In the genomic region with DNA sequence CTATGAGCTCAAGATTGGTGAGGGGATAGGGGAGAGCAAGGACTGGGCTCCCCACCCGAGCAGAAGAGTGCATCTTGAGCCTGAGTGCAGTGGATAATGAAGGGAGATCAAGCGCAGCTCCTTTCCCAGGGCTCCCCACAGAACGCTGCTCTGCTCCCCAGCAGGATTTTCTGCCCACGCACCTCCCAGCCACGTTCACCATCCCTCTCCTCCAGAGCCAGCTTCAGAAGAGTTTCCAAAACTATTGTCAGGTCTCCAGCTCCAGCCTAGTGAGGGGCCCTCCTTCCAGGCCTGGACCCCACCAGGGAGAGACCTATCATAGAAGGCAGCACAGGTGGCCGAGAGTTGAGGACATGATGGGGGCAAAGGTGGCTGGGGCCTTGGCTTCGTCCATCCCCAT, we compare ENCODE assay signal across 16 cellular contexts. TPM values are rescaled to one million over a fixed set of nuclear protein-coding genes. Genes with fewer than 3 reads are reported as not detected.
DNase-seq lines count a peak whose midpoint lies in the region; ATAC-seq, FAIRE-seq and TF ChIP-seq lines count a peak whose summit lies in the region.
"Had no signal": no experiment of that assay in that cellular context is flagged by ENCODE, and none has a peak within 500 bp of the region (broad histone marks: within the 10 kb centered on the region; RNA-seq: fewer than 3 reads in every experiment).

No MANE protein-coding gene starts in this region.

- peak overlapping the region; percentile 27 for H3K27ac Mint-ChIP-seq in astrocyte (ENCODE audit: unreplicated experiment)
- peak overlapping the region; percentile 77 for H3K27ac Mint-ChIP-seq in neural progenitor cell
- no peak overlapping the region for H3K27ac Mint-ChIP-seq in activated T-cell treated with anti-CD3 and anti-CD28 coated beads, Interleukin-2, amount 50 U/mL, for 24 hours
- H3K27ac Mint-ChIP-seq: CD4-positive, CD25-positive, alpha-beta regulatory T cell had no signal

- DNase-seq in A549 (ENCODE audit: low read depth in 1 of 2, low spot score in 1 of 2) (no peak), astrocyte (ENCODE audit: low read depth) (no peak), neural progenitor cell (ENCODE audit: low spot score) (no peak), NCI-H1417 treated with DMSO at 0.1 percent for 48 hours (lab: John Stamatoyannopoulos, UW) (no peak), COR-L47 (lab: John Stamatoyannopoulos, UW) (no peak), inferior parietal cortex (ENCODE audit: extremely low spot score) (no peak)
- DNase-seq in activated T-cell treated with anti-CD3 and anti-CD28 coated beads, Interleukin-2, amount 50 U/mL, for 24 hours, result no peak
- DNase-seq: CD4-positive, CD25-positive, alpha-beta regulatory T cell; NCI-H1092 treated with DMSO at 0.1 percent for 48 hours; NCI-H1694 treated with DMSO at 0.1 percent for 48 hours had no signal

- peaks cover 32% of the 10 kb centered on the region for H3F3A ChIP-seq in neural progenitor cell (ENCODE audit: low read depth)

- no peak for TF ChIP-seq POLR2A in A549 (IDR thresholded peaks at IDR 0.05; ENCODE audit: low read length)

- H3K4me3 ChIP-seq in A549, result no peak overlapping the region
- no peak overlapping the region for H3K4me3 ChIP-seq in HEK293 (ENCODE audit: low read depth, low read length)
- no peak overlapping the region for H3K4me3 ChIP-seq in astrocyte (ENCODE audit: insufficient read depth, low read depth, low read length)
- no peak overlapping the region for H3K4me3 ChIP-seq in neural progenitor cell
- H3K4me3 ChIP-seq: GM23248, MG63 had no signal

- H3K4me1 Mint-ChIP-seq in astrocyte (ENCODE audit: low read depth, unreplicated experiment), result peaks cover 71% of the 10 kb centered on the region
- H3K4me1 Mint-ChIP-seq in neural progenitor cell, result peaks cover 89% of the 10 kb centered on the region
- no peaks in the 10 kb centered on the region for H3K4me1 Mint-ChIP-seq in activated T-cell treated with anti-CD3 and anti-CD28 coated beads, Interleukin-2, amount 50 U/mL, for 24 hours (ENCODE audit: low read depth)

- no peak for TF ChIP-seq RAD21 in A549 (conservative IDR thresholded peaks at IDR 0.05 in 1 of 2, IDR thresholded peaks at IDR 0.05 in 1 of 2)

- CTCF ChIA-PET in A549 (lab: Yijun Ruan, JAX) (interaction anchor here (1.0 to 2.8 kb wide), 5 partner anchors 10 to 213 kb away, joined by 3 to 10 read pairs (median 9); no protein-coding TSS in a partner anchor), HEK293 (lab: Yijun Ruan, JAX) (interaction anchor here (0.8 to 7.5 kb wide), 8 partner anchors 11 to 213 kb away, joined by 3 to 40 read pairs (median 4); no protein-coding TSS in a partner anchor)

- H3K9ac ChIP-seq in astrocyte (ENCODE audit: low read length) (no peak overlapping the region), neural progenitor cell (no peak overlapping the region)
- H3K9ac ChIP-seq: KMS-11 had no signal

- no peaks in the 10 kb centered on the region for H3K27me3 Mint-ChIP-seq in astrocyte (ENCODE audit: low read depth, unreplicated experiment)
- H3K27me3 Mint-ChIP-seq in neural progenitor cell (ENCODE audit: insufficient read depth, low read depth), result peaks cover 4% of the 10 kb centered on the region
- no peaks in the 10 kb centered on the region for H3K27me3 Mint-ChIP-seq in activated T-cell treated with anti-CD3 and anti-CD28 coated beads, Interleukin-2, amount 50 U/mL, for 24 hours
- H3K27me3 Mint-ChIP-seq: CD4-positive, CD25-positive, alpha-beta regulatory T cell had no signal

- POLR2A ChIA-PET in A549 (lab: Yijun Ruan, JAX) (no interaction called here), HEK293 (lab: Yijun Ruan, JAX) (interaction anchor here (0.7 kb wide), 1 partner anchor 204 kb away, joined by 3 read pairs; no protein-coding TSS in a partner anchor)

- FAIRE-seq in A549 (lab: Jason Lieb, UNC) (no peak), astrocyte (lab: Jason Lieb, UNC) (no peak)
- FAIRE-seq: G401.6, GM12891 had no signal

- H3K4me1 ChIP-seq in A549 (peaks cover 92% of the 10 kb centered on the region), HEK293 (ENCODE audit: control insufficient read depth, insufficient read depth, low read length) (peaks cover 18% of the 10 kb centered on the region), astrocyte (ENCODE audit: insufficient read depth, low read length) (peaks cover 37% of the 10 kb centered on the region), neural progenitor cell (peaks cover 62% of the 10 kb centered on the region)

- peaks cover 4 to 48% of the 10 kb centered on the region in 2 experiments; a peak in 2 of 3 replicates for H3K36me3 ChIP-seq in HEK293 (ENCODE audit: control insufficient read depth in 2 of 2, insufficient read depth in 1 of 2, low read length in 2 of 2)
- no peaks in the 10 kb centered on the region for H3K36me3 ChIP-seq in astrocyte (ENCODE audit: insufficient read depth, low read length)
- H3K36me3 ChIP-seq in neural progenitor cell, result no peaks in the 10 kb centered on the region
- H3K36me3 ChIP-seq: MG63 had no signal

- peaks cover 7% of the 10 kb centered on the region for H4K20me1 ChIP-seq in astrocyte (ENCODE audit: insufficient read depth, low read length)
- H4K20me1 ChIP-seq in neural progenitor cell (ENCODE audit: low read depth), result peaks cover 21% of the 10 kb centered on the region

- peak overlapping the region; percentile 6 for H3K4me3 Mint-ChIP-seq in astrocyte (ENCODE audit: unreplicated experiment)
- no peak overlapping the region for H3K4me3 Mint-ChIP-seq in neural progenitor cell
- no peak overlapping the region for H3K4me3 Mint-ChIP-seq in activated T-cell treated with anti-CD3 and anti-CD28 coated beads, Interleukin-2, amount 50 U/mL, for 24 hours
- H3K4me3 Mint-ChIP-seq: CD4-positive, CD25-positive, alpha-beta regulatory T cell had no signal

- no peak for ATAC-seq in A549

- peaks cover 3% of the 10 kb centered on the region for H3K36me3 Mint-ChIP-seq in astrocyte (ENCODE audit: low read depth, unreplicated experiment)
- peaks cover 34% of the 10 kb centered on the region for H3K36me3 Mint-ChIP-seq in neural progenitor cell
- peaks cover 26% of the 10 kb centered on the region for H3K36me3 Mint-ChIP-seq in activated T-cell treated with anti-CD3 and anti-CD28 coated beads, Interleukin-2, amount 50 U/mL, for 24 hours (ENCODE audit: low read depth)

- H2AFZ ChIP-seq in astrocyte (ENCODE audit: low read depth, low read length) (no peak overlapping the region), neural progenitor cell (replicated peaks) (no peak overlapping the region)
- H2AFZ ChIP-seq: GM23248 had no signal

- H3K79me2 ChIP-seq in astrocyte (ENCODE audit: insufficient read depth, low read length) (no peaks in the 10 kb centered on the region), neural progenitor cell (ENCODE audit: low read depth) (peaks cover 20% of the 10 kb centered on the region)

- no peak for TF ChIP-seq CTCF in A549 (IDR thresholded peaks at IDR 0.05)
- no peak for TF ChIP-seq CTCF in HEK293 (tag by site-specific recombination; IDR thresholded peaks at IDR 0.05)
- no peak for TF ChIP-seq CTCF in astrocyte (IDR thresholded peaks at IDR 0.05; ENCODE audit: insufficient read depth, low read depth, low read length)
- no peak for TF ChIP-seq CTCF in neural progenitor cell (IDR thresholded peaks at IDR 0.05)

- H3K27me3 ChIP-seq in astrocyte (ENCODE audit: insufficient read depth, low read length) (no peaks in the 10 kb centered on the region), neural progenitor cell (no peaks in the 10 kb centered on the region)
- H3K27me3 ChIP-seq: MG63 had no signal

- H3K27ac ChIP-seq in A549 (peak overlapping the region; percentile 89 to 92), HEK293 (ENCODE audit: extremely low read depth, low read depth, low read length) (no peak overlapping the region), astrocyte (ENCODE audit: low read depth, low read length) (no peak overlapping the region), neural progenitor cell (no peak overlapping the region)
- H3K27ac ChIP-seq: KMS-11 had no signal

- TF ChIP-seq EP300 in A549 (IDR thresholded peaks at IDR 0.05), result no peak

- 75% methylated on average over 7 of the region's 7 CpGs for WGBS in A549 (ENCODE audit: missing lambda C conversion rate)

- peaks cover 2% of the 10 kb centered on the region for H3K9me3 Mint-ChIP-seq in astrocyte (ENCODE audit: unreplicated experiment)
- H3K9me3 Mint-ChIP-seq in neural progenitor cell, result no peaks in the 10 kb centered on the region
- H3K9me3 Mint-ChIP-seq in activated T-cell treated with anti-CD3 and anti-CD28 coated beads, Interleukin-2, amount 50 U/mL, for 24 hours, result no peaks in the 10 kb centered on the region

- peak overlapping the region; percentile 77 for H3K4me2 ChIP-seq in A549
- H3K4me2 ChIP-seq in astrocyte (ENCODE audit: low read length), result peak overlapping the region; percentile 63
- no peak overlapping the region for H3K4me2 ChIP-seq in neural progenitor cell
- H3K4me2 ChIP-seq: KMS-11 had no signal

- H3K9me3 ChIP-seq in A549, result no peaks in the 10 kb centered on the region
- no peaks in the 10 kb centered on the region for H3K9me3 ChIP-seq in HEK293 (ENCODE audit: control insufficient read depth, insufficient read depth, low read depth, low read length)
- H3K9me3 ChIP-seq in astrocyte (ENCODE audit: insufficient read depth, low read depth, low read length), result no peaks in the 10 kb centered on the region
- H3K9me3 ChIP-seq in neural progenitor cell (ENCODE audit: low read depth), result no peaks in the 10 kb centered on the region
- H3K9me3 ChIP-seq: MG63 had no signal

TF ChIP-seq in A549, 52 proteins besides CTCF, POLR2A, EP300 and RAD21 (continues in another document):
- no peak for TF ChIP-seq KDM5A (IDR thresholded peaks at IDR 0.05)
- no peak for TF ChIP-seq RARB (CRISPR knock-in tag; IDR thresholded peaks at IDR 0.05)
- no peak for TF ChIP-seq CBX8 (IDR thresholded peaks at IDR 0.05)

TF ChIP-seq in HEK293, 187 proteins besides CTCF, POLR2A, EP300 and RAD21:
- TF ChIP-seq ZFHX2 (tag by site-specific recombination; conservative IDR thresholded peaks at IDR 0.05) (peak; percentile 18; the same call in 1 of the 2 replicates), TRIM28 (IDR thresholded peaks at IDR 0.05; ENCODE audit: borderline replicate concordance, low read length) (no peak)

RNA-seq across cellular contexts. Expression of a gene that starts 34.5 kb away (rescaled TPM):
- polyA plus RNA-seq in A549 (2011; rRNA removed) (2.6 and 3.2 TPM in 2 replicates), A549 (2017; fragmentation: RNase III; extraction: RNeasy Plus Mini Kit Qiagen cat#74134 plus additional on column Dnase treatment) (12.5 to 14.5 TPM (median 14.2 TPM) in 3 replicates)
- polyA plus RNA-seq in A549 (2012; cell fraction: cytosol; rRNA removed), result 8.7 and 13.3 TPM in 2 replicates
- polyA plus RNA-seq in A549 (2012; cell fraction: nucleus; rRNA removed), result 12.8 and 21.3 TPM in 2 replicates
- 4.1 and 5.5 TPM in 2 replicates for polyA minus RNA-seq in A549 (2011; rRNA and poly(A)+ RNA removed)
- total RNA-seq in astrocyte (41.9 and 43.7 TPM in 2 replicates), neural progenitor cell (ENCODE audit: low replicate concordance) (2.7 and 6.9 TPM in 2 replicates)

RNA-seq across cellular contexts. Expression of a gene that starts 57.6 kb away (rescaled TPM):
- polyA plus RNA-seq in A549 (2011; rRNA removed) (0.06 and 0.26 TPM in 2 replicates), A549 (2017; fragmentation: RNase III; extraction: RNeasy Plus Mini Kit Qiagen cat#74134 plus additional on column Dnase treatment) (0.21 to 0.30 TPM (median 0.28 TPM) in 3 replicates)
- 0.29 and 0.48 TPM in 2 replicates for polyA plus RNA-seq in A549 (2012; cell fraction: cytosol; rRNA removed)
- polyA plus RNA-seq in A549 (2012; cell fraction: nucleus; rRNA removed), result 0.70 and 0.84 TPM in 2 replicates
- 0.50 and 0.88 TPM in 2 replicates for polyA minus RNA-seq in A549 (2011; rRNA and poly(A)+ RNA removed)
- total RNA-seq in astrocyte (144 and 167 TPM in 2 replicates), neural progenitor cell (ENCODE audit: low replicate concordance) (29.5 and 87.4 TPM in 2 replicates)
- total RNA-seq: CD4-positive, CD25-positive, alpha-beta regulatory T cell; GM23248 had no signal
- polyA plus RNA-seq: CD4-positive, CD25-positive, alpha-beta regulatory T cell; GM23248 had no signal

Comparison
In these comparisons a context has a peak if more than half of its experiments do, and no peak if none do; other contexts are left out.
1. H3K27ac ChIP-seq: peak in A549 (2 of 2); none in HEK293 (single experiment), astrocyte (single experiment) and neural progenitor cell (single experiment).